8 cellular contexts compared by ENCODE assay signal in genomic region chr3:129228891-129229585, GRCh38. TPM values are rescaled to one million over a fixed set of nuclear protein-coding genes. Genes with fewer than 3 reads are reported as not detected.
A peak's percentile ranks its signal among the peaks of the same experiment; 100 is the strongest.
DNase-seq lines count a peak whose midpoint lies in the region; ATAC-seq and TF ChIP-seq lines count a peak whose summit lies in the region.

No MANE protein-coding gene starts in this region.

- no peak for ATAC-seq in GM19328 (IDR thresholded peaks at IDR 0.05; ENCODE audit: unreplicated experiment)

- WGBS in esophagus, 2 donors, result 64 to 72% methylated on average over 11 of the region's 11 CpGs

- DNase-seq in EH (ENCODE audit: low read depth) (peak; percentile 94), NCI-H69 (lab: John Stamatoyannopoulos, UW) (peak; percentile 9), D341Med (ENCODE audit: low spot score) (no peak), NCI-H2107 treated with DMSO at 0.1 percent for 48 hours (lab: John Stamatoyannopoulos, UW; ENCODE audit: unreplicated experiment) (no peak), DMS79 (lab: John Stamatoyannopoulos, UW) (no peak)

- TF ChIP-seq CTCF in neutrophil (IDR thresholded peaks at IDR 0.05), result no peak

- H3K27me3 ChIP-seq in esophagus (ENCODE audit: control insufficient read depth in 1 of 2, insufficient read depth in 2 of 2, low read length in 2 of 2) (no peaks in the 10 kb centered on the region), neutrophil (no peaks in the 10 kb centered on the region)

- H3K36me3 ChIP-seq in esophagus (ENCODE audit: control insufficient read depth in 2 of 2, insufficient read depth in 2 of 2, low read length in 1 of 2) (no peaks in the 10 kb centered on the region), neutrophil (no peaks in the 10 kb centered on the region)

- H3K9me3 ChIP-seq in esophagus (ENCODE audit: control insufficient read depth in 2 of 2, insufficient read depth in 1 of 2, low read depth in 1 of 2, low read length in 1 of 2) (no peaks in the 10 kb centered on the region), neutrophil (no peaks in the 10 kb centered on the region)

- H3K4me3 ChIP-seq in esophagus (ENCODE audit: low read depth in 1 of 2, low read length in 2 of 2) (no peak overlapping the region), neutrophil (ENCODE audit: low read depth in 1 of 2, low read length in 1 of 2) (peak overlapping the region; percentile 66 to 69)

- H3K27ac ChIP-seq in esophagus (ENCODE audit: low read depth in 2 of 2, low read length in 1 of 2), result peak overlapping the region; percentile 66 to 83
- H3K27ac ChIP-seq in neutrophil, result peak overlapping the region; percentile 98

- peaks cover 3 to 15% of the 10 kb centered on the region in 2 donors for H3K4me1 ChIP-seq in esophagus (ENCODE audit: control insufficient read depth in 2 of 2, insufficient read depth in 2 of 2, low read length in 1 of 2)
- H3K4me1 ChIP-seq in neutrophil (ENCODE audit: control insufficient read depth in 1 of 2, insufficient read depth in 1 of 2, low read depth in 1 of 2, low read length in 1 of 2), result peaks cover 82 to 98% of the 10 kb centered on the region in 2 experiments

RNA-seq across cellular contexts. Expression of gene COPG1, which starts 20.4 kb away (rescaled TPM):
- polyA plus RNA-seq in esophagus, result 10 to 100 TPM; 75.6 TPM

RNA-seq across cellular contexts. Expression of gene CNBP, which starts 45.3 kb away (rescaled TPM):
- polyA plus RNA-seq in esophagus, result 100 to 1,000 TPM; 287 to 351 TPM

RNA-seq across cellular contexts. Expression of gene HMCES, which starts 49.6 kb away (rescaled TPM):
- 10 to 100 TPM; 26.3 to 31.3 TPM for polyA plus RNA-seq in esophagus

Comparison
In these comparisons a context has a peak if more than half of its experiments do, and no peak if none do; other contexts are left out.
1. DNase-seq: peak in EH (single experiment) and NCI-H69 (single experiment); none in D341Med (single experiment), NCI-H2107 treated with DMSO at 0.1 percent for 48 hours (single experiment) and DMS79 (single experiment).
2. H3K4me3 ChIP-seq: peak in neutrophil (2 of 2); none in esophagus (0 of 2).